Comparison of ENCODE assay signal across 1 cellular context in genomic region chr4:17613761-17614415, GRCh38.
TF ChIP-seq lines count a peak whose summit lies in the region.

No MANE protein-coding gene starts in this region.

TF ChIP-seq in HepG2, 621 proteins besides CTCF, POLR2A, EP300 and RAD21:
- TF ChIP-seq SOX13 (IDR thresholded peaks at IDR 0.05) (no peak), SOX13 (CRISPR knock-in tag; conservative IDR thresholded peaks at IDR 0.05 in 1 of 2, IDR thresholded peaks at IDR 0.05 in 1 of 2) (0 out of 4 replicates have a peak, but pooled peaks of 1 of the 2 experiments have one; percentile 61), NFE2L2 (IDR thresholded peaks at IDR 0.05; ENCODE audit: low read length) (0 out of 2 replicates have a peak, but pooled peaks have one; percentile 41), ZNF543 (CRISPR knock-in tag; IDR thresholded peaks at IDR 0.05) (0 out of 2 replicates have a peak, but pooled peaks have one; percentile 6), ZNF770 (CRISPR knock-in tag; IDR thresholded peaks at IDR 0.05) (no peak), ZNF362 (CRISPR knock-in tag; IDR thresholded peaks at IDR 0.05; ENCODE audit: borderline replicate concordance) (0 out of 2 replicates have a peak, but pooled peaks have one; percentile 26), SAP130 (CRISPR knock-in tag; IDR thresholded peaks at IDR 0.05; ENCODE audit: low read depth) (no peak), FOSL2 (CRISPR knock-in tag; IDR thresholded peaks at IDR 0.05) (peak; percentile 59), TOE1 (CRISPR knock-in tag; IDR thresholded peaks at IDR 0.05) (0 out of 2 replicates have a peak, but pooled peaks have one; percentile 15)
